ENCODE assay signal across 8 cellular contexts in the genomic region with DNA sequence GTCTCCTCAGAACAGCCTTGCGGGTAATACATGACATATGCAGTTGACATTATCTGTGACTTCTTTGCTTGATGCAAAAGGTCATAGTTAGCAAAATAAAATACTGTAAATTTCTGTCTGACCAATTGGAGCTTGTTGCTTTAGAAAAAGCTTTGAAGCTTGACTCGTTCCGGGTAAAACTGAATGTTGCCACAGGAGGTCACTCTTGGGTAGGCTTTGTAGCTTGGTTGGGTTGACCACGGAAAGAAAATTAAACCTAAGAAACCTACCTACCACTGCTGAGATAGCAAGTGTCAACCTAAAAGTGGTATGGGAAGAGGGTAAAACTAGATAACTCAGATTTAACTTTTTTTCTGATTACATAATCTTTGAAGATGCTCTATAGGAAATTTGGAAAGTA. TPM values are rescaled to one million over a fixed set of nuclear protein-coding genes. Genes with fewer than 3 reads are reported as not detected.
DNase-seq lines count a peak whose midpoint lies in the region; ATAC-seq lines count a peak whose summit lies in the region.

No MANE protein-coding gene starts in this region.

- ATAC-seq in HG03354 (IDR thresholded peaks at IDR 0.05; ENCODE audit: poor library complexity, severe bottlenecking, unreplicated experiment) = peak; percentile 80

- peak; percentile 32 for DNase-seq in AG08396 (ENCODE audit: low spot score)
- DNase-seq in GM04504 (ENCODE audit: low read depth) = peak; percentile 27
- DNase-seq in SKM-1 treated with dmso at 0.1 percent for 144 hours (lab: John Stamatoyannopoulos, UW; ENCODE audit: unreplicated experiment) = peak; percentile 7
- DNase-seq in dermis microvascular lymphatic vessel endothelial cell (ENCODE audit: low read depth in 2 of 2) = peak; percentile 28 to 53
- peak; percentile 61 for DNase-seq in myocyte (ENCODE audit: low read depth)
- DNase-seq in NCI-H1048 (lab: John Stamatoyannopoulos, UW) = no peak
- no peak for DNase-seq in NCI-H774 (lab: John Stamatoyannopoulos, UW)

RNA-seq across cellular contexts. Expression of a gene that starts 23.2 kb away (rescaled TPM):
- total RNA-seq in dermis microvascular lymphatic vessel endothelial cell = 15.7 and 17.6 TPM in 2 replicates
- total RNA-seq in myocyte = 6.5 and 7.3 TPM in 2 replicates
- 9.5 TPM for polyA plus RNA-seq in myocyte (2012)

RNA-seq across cellular contexts. Expression of a gene that starts 52.4 kb away (rescaled TPM):
- total RNA-seq in dermis microvascular lymphatic vessel endothelial cell = not detected in 2 replicates
- total RNA-seq in myocyte = not detected in 2 replicates
- polyA plus RNA-seq in myocyte (2012) = 0.03 TPM

Comparison
In these comparisons a context has a peak if more than half of its experiments do, and no peak if none do; other contexts are left out.
1. DNase-seq: peak in AG08396 (single experiment), GM04504 (single experiment), SKM-1 treated with dmso at 0.1 percent for 144 hours (single experiment), dermis microvascular lymphatic vessel endothelial cell (2 of 2) and myocyte (single experiment); none in NCI-H1048 (single experiment) and NCI-H774 (single experiment).